Comparison of ENCODE assay signal across 8 cellular contexts in the genomic region with DNA sequence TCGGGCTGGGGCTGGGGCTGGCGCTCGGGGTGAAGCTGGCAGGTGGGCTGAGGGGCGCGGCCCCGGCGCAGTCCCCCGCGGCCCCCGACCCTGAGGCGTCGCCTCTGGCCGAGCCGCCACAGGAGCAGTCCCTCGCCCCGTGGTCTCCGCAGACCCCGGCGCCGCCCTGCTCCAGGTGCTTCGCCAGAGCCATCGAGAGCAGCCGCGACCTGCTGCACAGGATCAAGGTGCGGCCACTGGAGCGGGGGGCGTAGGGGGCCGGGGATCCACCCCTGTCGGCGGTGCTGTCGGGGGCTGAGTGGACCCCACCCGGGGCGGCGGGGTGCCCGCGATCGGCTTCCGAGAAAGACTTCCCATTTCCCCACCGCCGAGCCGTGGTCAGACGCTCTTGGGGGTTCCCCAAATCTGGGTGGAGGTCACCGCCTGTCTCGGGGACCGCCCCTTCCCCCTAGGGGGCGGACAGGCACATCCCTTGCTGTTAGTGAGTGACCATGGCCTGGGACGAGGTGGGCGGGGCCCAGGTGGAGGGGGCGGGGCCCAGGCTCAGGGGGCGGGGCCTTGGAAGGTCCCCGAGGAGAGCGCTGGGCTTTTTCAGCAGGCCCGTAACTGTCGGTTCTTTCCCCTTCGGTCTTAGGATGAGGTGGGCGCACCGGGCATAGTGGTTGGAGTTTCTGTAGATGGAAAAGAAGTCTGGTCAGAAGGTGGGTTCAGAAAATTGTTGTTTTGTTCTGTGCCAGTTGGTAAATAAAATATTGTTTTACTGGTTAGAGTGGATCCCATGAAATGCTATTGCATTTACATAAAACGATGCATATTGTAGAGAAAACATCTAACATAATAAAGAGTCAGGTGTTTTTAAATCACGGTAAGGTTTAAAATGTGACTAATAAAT. TPM values are rescaled to one million over a fixed set of nuclear protein-coding genes. Genes with fewer than 3 reads are reported as not detected.
DNase-seq lines count a peak whose midpoint lies in the region; ATAC-seq and TF ChIP-seq lines count a peak whose summit lies in the region.

No MANE protein-coding gene starts in this region.

- peak overlapping the region; percentile 76 for H3K4me3 ChIP-seq in HUES48 (ENCODE audit: low read depth, low read length)
- H3K4me3 ChIP-seq in fibroblast of the aortic adventitia (ENCODE audit: low read depth, low read length): peak overlapping the region; percentile 82

- H3K36me3 Mint-ChIP-seq in nephron (ENCODE audit: low read depth): peaks cover 16% of the 10 kb centered on the region
- H3K36me3 Mint-ChIP-seq in stimulated activated naive CD8-positive, alpha-beta T cell treated with anti-CD3 and anti-CD28 coated beads, Interleukin-15, Interleukin-2, amounts not matched to agents 100 ng/mL and 50 ng/mL, for 24 hours (ENCODE audit: low read depth): peaks cover 27% of the 10 kb centered on the region

- peak overlapping the region; percentile 85 to 96 (median 89) for H3K4me3 Mint-ChIP-seq in nephron
- peak overlapping the region; percentile 95 for H3K4me3 Mint-ChIP-seq in stimulated activated naive CD8-positive, alpha-beta T cell treated with anti-CD3 and anti-CD28 coated beads, Interleukin-15, Interleukin-2, amounts not matched to agents 100 ng/mL and 50 ng/mL, for 24 hours

- DNase-seq in D341Med (ENCODE audit: low spot score) (peak; percentile 87), RPMI8226 (peak; percentile 87), fibroblast of the aortic adventitia (ENCODE audit: low read depth) (peak; percentile 72)
- peak; percentile 67 for DNase-seq in activated effector memory CD4-positive, alpha-beta T cell treated with Interleukin-2 at 50 U/mL for 16 hours

- H3K36me3 ChIP-seq in HUES48 (ENCODE audit: control insufficient read depth, insufficient read depth, low read length): peaks cover 5% of the 10 kb centered on the region; the same call in 1 of the 2 replicates

- peak overlapping the region; percentile 53 to 78 (median 68) for H3K27ac Mint-ChIP-seq in nephron
- peak overlapping the region; percentile 80 for H3K27ac Mint-ChIP-seq in stimulated activated naive CD8-positive, alpha-beta T cell treated with anti-CD3 and anti-CD28 coated beads, Interleukin-15, Interleukin-2, amounts not matched to agents 100 ng/mL and 50 ng/mL, for 24 hours

- peak; percentile 86 for ATAC-seq in GM21423 (IDR thresholded peaks at IDR 0.05; ENCODE audit: unreplicated experiment)

- H3K9me3 ChIP-seq in HUES48 (ENCODE audit: control insufficient read depth, insufficient read depth, low read length): no peaks in the 10 kb centered on the region

- peaks cover 3% of the 10 kb centered on the region for H3K27me3 Mint-ChIP-seq in nephron (ENCODE audit: low read depth)
- no peaks in the 10 kb centered on the region for H3K27me3 Mint-ChIP-seq in stimulated activated naive CD8-positive, alpha-beta T cell treated with anti-CD3 and anti-CD28 coated beads, Interleukin-15, Interleukin-2, amounts not matched to agents 100 ng/mL and 50 ng/mL, for 24 hours

- peaks cover 3% of the 10 kb centered on the region; the same call in 1 of the 2 replicates for H3K4me1 ChIP-seq in HUES48 (ENCODE audit: control insufficient read depth, insufficient read depth, low read length)

- no peak overlapping the region for H3K9ac ChIP-seq in HUES48 (ENCODE audit: low read depth, low read length)

- H3K4me1 Mint-ChIP-seq in nephron: peaks cover 4% of the 10 kb centered on the region
- H3K4me1 Mint-ChIP-seq in stimulated activated naive CD8-positive, alpha-beta T cell treated with anti-CD3 and anti-CD28 coated beads, Interleukin-15, Interleukin-2, amounts not matched to agents 100 ng/mL and 50 ng/mL, for 24 hours (ENCODE audit: low read depth): peaks cover 19% of the 10 kb centered on the region

- H3K27ac ChIP-seq in HUES48 (ENCODE audit: low read depth, low read length): peak overlapping the region; percentile 28

- TF ChIP-seq CTCF in fibroblast of the aortic adventitia (IDR thresholded peaks at IDR 0.05; ENCODE audit: insufficient read depth, low read length) (no peak), nephron (IDR thresholded peaks at IDR 0.05; ENCODE audit: unreplicated experiment in 3 of 3) (peak in 1 of 3 experiments; percentile 30)

- no peaks in the 10 kb centered on the region for H3K27me3 ChIP-seq in HUES48 (ENCODE audit: control insufficient read depth, insufficient read depth, low read length)

- H3K9me3 Mint-ChIP-seq in nephron: peaks cover 12% of the 10 kb centered on the region
- peaks cover 9% of the 10 kb centered on the region for H3K9me3 Mint-ChIP-seq in stimulated activated naive CD8-positive, alpha-beta T cell treated with anti-CD3 and anti-CD28 coated beads, Interleukin-15, Interleukin-2, amounts not matched to agents 100 ng/mL and 50 ng/mL, for 24 hours

RNA-seq across cellular contexts. Expression of a gene that starts 0.6 kb away (rescaled TPM):
- 26.1 and 36.1 TPM in 2 replicates for total RNA-seq in fibroblast of the aortic adventitia (ENCODE audit: low replicate concordance)

RNA-seq across cellular contexts. Expression of a gene that starts 35.0 kb away (rescaled TPM):
- total RNA-seq in fibroblast of the aortic adventitia (ENCODE audit: low replicate concordance): 92.0 and 193 TPM in 2 replicates

Comparison
In these comparisons a context has a peak if more than half of its experiments do, and no peak if none do; other contexts are left out.
1. Peak in every context shown above with its lines: DNase-seq, ATAC-seq, H3K4me3 ChIP-seq and H3K27ac ChIP-seq.